8 cellular contexts compared by ENCODE assay signal in the genomic region with DNA sequence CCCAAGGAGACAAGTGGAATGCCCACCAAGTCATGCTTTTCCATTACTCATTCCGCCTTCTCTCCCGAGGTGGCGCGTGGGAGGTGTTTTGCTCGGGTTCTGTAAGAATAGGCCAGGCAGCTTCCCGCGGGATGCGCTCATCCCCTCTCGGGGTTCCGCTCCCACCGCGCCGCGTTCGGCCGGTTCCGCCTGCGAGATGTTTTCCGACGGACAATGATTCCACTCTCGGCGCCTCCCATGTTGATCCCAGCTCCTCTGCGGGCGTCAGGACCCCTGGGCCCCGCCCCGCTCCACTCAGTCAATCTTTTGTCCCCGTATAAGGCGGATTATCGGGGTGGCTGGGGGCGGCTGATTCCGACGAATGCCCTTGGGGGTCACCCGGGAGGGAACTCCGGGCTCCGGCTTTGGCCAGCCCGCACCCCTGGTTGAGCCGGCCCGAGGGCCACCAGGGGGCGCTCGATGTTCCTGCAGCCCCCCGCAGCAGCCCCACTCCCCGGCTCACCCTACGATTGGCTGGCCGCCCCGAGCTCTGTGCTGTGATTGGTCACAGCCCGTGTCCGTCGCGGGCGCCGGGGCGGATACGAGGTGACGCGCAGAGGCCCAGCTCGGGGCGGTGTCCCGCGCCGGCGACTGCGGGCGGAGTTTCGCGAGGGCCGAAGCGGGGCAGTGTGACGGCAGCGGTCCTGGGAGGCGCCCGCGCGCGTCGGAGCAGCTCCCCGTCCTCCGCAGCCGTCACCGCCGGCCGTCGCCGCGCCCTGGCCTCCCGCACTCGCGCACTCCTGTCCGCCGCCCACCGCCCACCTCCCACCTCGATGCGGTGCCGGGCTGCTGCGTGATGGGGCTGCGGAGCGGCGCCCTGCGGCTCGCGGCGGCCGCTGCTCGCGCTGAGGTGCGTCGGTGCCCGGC. TPM values are rescaled to one million over a fixed set of nuclear protein-coding genes. Genes with fewer than 3 reads are reported as not detected.
A peak's percentile ranks its signal among the peaks of the same experiment; 100 is the strongest.
DNase-seq lines count a peak whose midpoint lies in the region; ATAC-seq and TF ChIP-seq lines count a peak whose summit lies in the region.

A gene with protein sequence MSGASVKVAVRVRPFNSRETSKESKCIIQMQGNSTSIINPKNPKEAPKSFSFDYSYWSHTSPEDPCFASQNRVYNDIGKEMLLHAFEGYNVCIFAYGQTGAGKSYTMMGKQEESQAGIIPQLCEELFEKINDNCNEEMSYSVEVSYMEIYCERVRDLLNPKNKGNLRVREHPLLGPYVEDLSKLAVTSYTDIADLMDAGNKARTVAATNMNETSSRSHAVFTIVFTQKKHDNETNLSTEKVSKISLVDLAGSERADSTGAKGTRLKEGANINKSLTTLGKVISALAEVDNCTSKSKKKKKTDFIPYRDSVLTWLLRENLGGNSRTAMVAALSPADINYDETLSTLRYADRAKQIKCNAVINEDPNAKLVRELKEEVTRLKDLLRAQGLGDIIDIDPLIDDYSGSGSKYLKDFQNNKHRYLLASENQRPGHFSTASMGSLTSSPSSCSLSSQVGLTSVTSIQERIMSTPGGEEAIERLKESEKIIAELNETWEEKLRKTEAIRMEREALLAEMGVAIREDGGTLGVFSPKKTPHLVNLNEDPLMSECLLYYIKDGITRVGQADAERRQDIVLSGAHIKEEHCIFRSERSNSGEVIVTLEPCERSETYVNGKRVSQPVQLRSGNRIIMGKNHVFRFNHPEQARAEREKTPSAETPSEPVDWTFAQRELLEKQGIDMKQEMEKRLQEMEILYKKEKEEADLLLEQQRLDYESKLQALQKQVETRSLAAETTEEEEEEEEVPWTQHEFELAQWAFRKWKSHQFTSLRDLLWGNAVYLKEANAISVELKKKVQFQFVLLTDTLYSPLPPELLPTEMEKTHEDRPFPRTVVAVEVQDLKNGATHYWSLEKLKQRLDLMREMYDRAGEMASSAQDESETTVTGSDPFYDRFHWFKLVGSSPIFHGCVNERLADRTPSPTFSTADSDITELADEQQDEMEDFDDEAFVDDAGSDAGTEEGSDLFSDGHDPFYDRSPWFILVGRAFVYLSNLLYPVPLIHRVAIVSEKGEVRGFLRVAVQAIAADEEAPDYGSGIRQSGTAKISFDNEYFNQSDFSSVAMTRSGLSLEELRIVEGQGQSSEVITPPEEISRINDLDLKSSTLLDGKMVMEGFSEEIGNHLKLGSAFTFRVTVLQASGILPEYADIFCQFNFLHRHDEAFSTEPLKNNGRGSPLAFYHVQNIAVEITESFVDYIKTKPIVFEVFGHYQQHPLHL (N-terminal part only) (plus strand): TSS at position 666 of the 906 bp plus-strand sequence. CDS start 21,759 bp downstream, outside the sequence.

- peak; percentile 95 for TF ChIP-seq POLR2A in IMR-90 (IDR thresholded peaks at IDR 0.05; ENCODE audit: low read depth, low read length)

- 1% methylated on average over 50 of the region's 107 CpGs; no CpG with 5 or more reads in 1 of the 2 experiments for WGBS in IMR-90 (ENCODE audit: extremely low coverage in 2 of 2, insufficient read length in 1 of 2), 2 experiments

- peak within 1 kb of the TSS; percentile 72 for H3K4me3 ChIP-seq in IMR-90 (ENCODE audit: insufficient read depth, low read depth, low read length)
- H3K4me3 ChIP-seq in epithelial cell of proximal tubule (ENCODE audit: low read depth, low read length), result peak within 1 kb of the TSS; percentile 90
- peak within 1 kb of the TSS; percentile 76 to 93 for H3K4me3 ChIP-seq in mucosa of rectum (ENCODE audit: low read length in 2 of 2)

- TF ChIP-seq RAD21 in IMR-90 (IDR thresholded peaks at IDR 0.05; ENCODE audit: low read length), result peak; percentile 53

- H4K5ac ChIP-seq in IMR-90 (ENCODE audit: low read depth, low read length), result peak within 1 kb of the TSS; percentile 28

- dilution Hi-C loops in IMR-90 (cut with HindIII; ENCODE audit: low sequenced_read_pairs, unreplicated experiment), result no loop called here

- peak within 1 kb of the TSS; percentile 42 for H2BK20ac ChIP-seq in IMR-90 (ENCODE audit: low read depth, low read length)

- peak; percentile 95 for ATAC-seq in GM21528 (IDR thresholded peaks at IDR 0.05; ENCODE audit: low FRiP score, unreplicated experiment)
- peak; percentile 95 for ATAC-seq in IMR-90 (ENCODE audit: low read depth)

- no TSS peak for BruUV-seq in IMR-90 (replicated peaks; lab: Mats Ljungman, UMichigan)

- H2BK15ac ChIP-seq in IMR-90 (ENCODE audit: low read depth, low read length), result peak within 1 kb of the TSS; percentile 80; the same call in 2 of the 3 replicates

- H3K4me1 ChIP-seq in IMR-90 (ENCODE audit: control insufficient read depth, insufficient read depth, low read length) (peaks cover 3% of the 10 kb centered on the region; the same call in 1 of the 2 replicates), mucosa of rectum (ENCODE audit: control insufficient read depth in 2 of 2, insufficient read depth in 2 of 2, low read length in 2 of 2) (peaks cover 12 to 16% of the 10 kb centered on the region in 2 donors)

- peaks cover 28% of the 10 kb centered on the region for H4K20me1 ChIP-seq in IMR-90 (ENCODE audit: insufficient read depth, low read length)

- H3K14ac ChIP-seq in IMR-90 (replicated peaks; ENCODE audit: low read depth, low read length), result peak within 1 kb of the TSS; percentile 99

- H3K4ac ChIP-seq in IMR-90 (ENCODE audit: low read depth, low read length), result peak within 1 kb of the TSS; percentile 97

- DNase-seq in DMS153 (lab: John Stamatoyannopoulos, UW), result peak; percentile 96
- DNase-seq in IMR-90, result peak; percentile 97
- peak; percentile 56 for DNase-seq in OCI-M2 (lab: John Stamatoyannopoulos, UW; ENCODE audit: unreplicated experiment)
- peak; percentile 97 for DNase-seq in activated T-cell treated with anti-CD3 and anti-CD28 coated beads for 48 hours (ENCODE audit: low read depth)
- DNase-seq in epithelial cell of proximal tubule (ENCODE audit: low read depth), result peak; percentile 57
- DNase-seq in stimulated activated CD8-positive, alpha-beta memory T cell treated with anti-CD3 and anti-CD28 coated beads, Interleukin-4, amount 100 ng/mL, for 48 hours, result peak; percentile 97

- H3K18ac ChIP-seq in IMR-90 (ENCODE audit: low read depth, low read length), result peak within 1 kb of the TSS; percentile 40

- in situ Hi-C loops in IMR-90 (cut with MboI; ENCODE audit: low sequenced_read_pairs), result no loop called here

- H4K91ac ChIP-seq in IMR-90 (ENCODE audit: insufficient read depth, low read depth, low read length), result peak within 1 kb of the TSS; percentile 86

- no peaks in the 10 kb centered on the region for H3K9me3 ChIP-seq in IMR-90 (ENCODE audit: control insufficient read depth, insufficient read depth, low read length)
- no peaks in the 10 kb centered on the region for H3K9me3 ChIP-seq in mucosa of rectum (ENCODE audit: control insufficient read depth in 2 of 2, low read length in 2 of 2)

- TF ChIP-seq CTCF in IMR-90 (conservative IDR thresholded peaks at IDR 0.05; ENCODE audit: low read depth, low read length) (peak; percentile 98), epithelial cell of proximal tubule (conservative IDR thresholded peaks at IDR 0.05; ENCODE audit: low read depth, low read length) (peak; percentile 86)

- peak within 1 kb of the TSS; percentile 95 for H3K27ac ChIP-seq in IMR-90 (ENCODE audit: insufficient read depth, low read length)
- peak within 1 kb of the TSS; percentile 91 to 95 for H3K27ac ChIP-seq in mucosa of rectum (ENCODE audit: low read depth in 2 of 2, low read length in 2 of 2)

- no peaks in the 10 kb centered on the region for H3K27me3 ChIP-seq in IMR-90 (ENCODE audit: control insufficient read depth, insufficient read depth, low read length)
- no peaks in the 10 kb centered on the region for H3K27me3 ChIP-seq in mucosa of rectum (ENCODE audit: control insufficient read depth in 2 of 2, insufficient read depth in 2 of 2, low read length in 2 of 2)

- H3K23ac ChIP-seq in IMR-90 (ENCODE audit: low read depth, low read length), result peak within 1 kb of the TSS; percentile 98

- CTCF ChIA-PET in IMR-90 (lab: Yijun Ruan, JAX), result interaction anchor here (0.5 to 2.0 kb wide), 24 partner anchors 8 to 160 kb away, joined by 3 to 12 read pairs (median 4); no protein-coding TSS in a partner anchor

- intact Hi-C loops in IMR-90 (cut with micrococcal nuclease), result loop anchor here (1.0 to 5.0 kb wide), 5 partner anchors 43 to 268 kb away; a partner anchor contains a TSS

- peak within 1 kb of the TSS; percentile 83 for H3K56ac ChIP-seq in IMR-90 (ENCODE audit: extremely low read depth, insufficient read depth, low read length)

- H3K9ac ChIP-seq in IMR-90 (ENCODE audit: low read depth, low read length) (peak within 1 kb of the TSS; percentile 95), mucosa of rectum (ENCODE audit: low read depth in 1 of 2, low read length in 2 of 2) (peak within 1 kb of the TSS; percentile 92 to 95)

- peak within 1 kb of the TSS; percentile 88 for H2AK5ac ChIP-seq in IMR-90 (ENCODE audit: low read depth, low read length)

- peak within 1 kb of the TSS; percentile 78 for H2BK120ac ChIP-seq in IMR-90 (ENCODE audit: low read depth, low read length)

- H4K8ac ChIP-seq in IMR-90 (ENCODE audit: low read depth in 2 of 2, low read length in 2 of 2), result peak within 1 kb of the TSS; percentile 80 to 87; a peak in 3 of 4 replicates

- 0 out of 2 replicates have a peak, but pooled peaks cover 3% of the 10 kb centered on the region for H3K9me1 ChIP-seq in IMR-90 (ENCODE audit: insufficient read depth, low read length)

- peak within 1 kb of the TSS; percentile 98 for H2AFZ ChIP-seq in IMR-90 (replicated peaks; ENCODE audit: low read length, poor library complexity)

- POLR2A ChIA-PET in IMR-90 (lab: Charles Lee; ENCODE audit: unreplicated experiment), result interaction anchor here (0.5 to 0.6 kb wide), 2 partner anchors 19 to 673 kb away, joined by 3 to 4 read pairs; no protein-coding TSS in a partner anchor

- H3K4me2 ChIP-seq in IMR-90 (ENCODE audit: low read depth, low read length), result peak within 1 kb of the TSS; percentile 78

- H3K36me3 ChIP-seq in IMR-90 (ENCODE audit: control insufficient read depth, insufficient read depth, low read length) (no peaks in the 10 kb centered on the region), mucosa of rectum (ENCODE audit: control insufficient read depth in 2 of 2, insufficient read depth in 2 of 2, low read length in 2 of 2) (no peaks in the 10 kb centered on the region)

- peak within 1 kb of the TSS; percentile 99 for H2AK9ac ChIP-seq in IMR-90 (replicated peaks; ENCODE audit: low read depth, low read length, poor library complexity)

- H3K79me1 ChIP-seq in IMR-90 (ENCODE audit: low read depth in 1 of 2, low read length in 2 of 2), result peaks cover 0 to 25% of the 10 kb centered on the region in 2 experiments; a peak in 2 of 4 replicates

- peak within 1 kb of the TSS; percentile 87 for H2BK5ac ChIP-seq in IMR-90 (ENCODE audit: low read depth, low read length, poor library complexity, severe bottlenecking)

TF ChIP-seq in IMR-90, 13 proteins besides CTCF, POLR2A, EP300 and RAD21 (continues in another document):
- TF ChIP-seq RFX5 (IDR thresholded peaks at IDR 0.05; ENCODE audit: low read depth, low read length), result no peak
- peak; percentile 71 for TF ChIP-seq RCOR1 (IDR thresholded peaks at IDR 0.05; ENCODE audit: insufficient replicate concordance, low read length)
- TF ChIP-seq MXI1 (IDR thresholded peaks at IDR 0.05; ENCODE audit: borderline replicate concordance, low read depth, low read length), result peak; percentile 81

RNA-seq across cellular contexts. Expression of the gene that starts here (rescaled TPM):
- total RNA-seq in IMR-90 (2012; rRNA removed) (21.1 and 32.5 TPM in 2 replicates), epithelial cell of proximal tubule (16.6 and 20.9 TPM in 2 replicates)
- polyA plus RNA-seq in IMR-90 (2012; rRNA removed), result 12.3 and 13.0 TPM in 2 replicates
- 3.3 and 8.1 TPM in 2 replicates for polyA plus RNA-seq in IMR-90 (2012; cell fraction: cytosol; rRNA removed)
- polyA plus RNA-seq in IMR-90 (2012; cell fraction: nucleus; rRNA removed; ENCODE audit: low replicate concordance), result 4.9 and 16.7 TPM in 2 replicates

Comparison
In these comparisons a context has a peak if more than half of its experiments do, and no peak if none do; other contexts are left out.
1. Peak in every context shown above with its lines: DNase-seq, ATAC-seq, H3K4me3 ChIP-seq and H3K27ac ChIP-seq.